Comparison of ENCODE assay signal across 10 cellular contexts in the genomic region with DNA sequence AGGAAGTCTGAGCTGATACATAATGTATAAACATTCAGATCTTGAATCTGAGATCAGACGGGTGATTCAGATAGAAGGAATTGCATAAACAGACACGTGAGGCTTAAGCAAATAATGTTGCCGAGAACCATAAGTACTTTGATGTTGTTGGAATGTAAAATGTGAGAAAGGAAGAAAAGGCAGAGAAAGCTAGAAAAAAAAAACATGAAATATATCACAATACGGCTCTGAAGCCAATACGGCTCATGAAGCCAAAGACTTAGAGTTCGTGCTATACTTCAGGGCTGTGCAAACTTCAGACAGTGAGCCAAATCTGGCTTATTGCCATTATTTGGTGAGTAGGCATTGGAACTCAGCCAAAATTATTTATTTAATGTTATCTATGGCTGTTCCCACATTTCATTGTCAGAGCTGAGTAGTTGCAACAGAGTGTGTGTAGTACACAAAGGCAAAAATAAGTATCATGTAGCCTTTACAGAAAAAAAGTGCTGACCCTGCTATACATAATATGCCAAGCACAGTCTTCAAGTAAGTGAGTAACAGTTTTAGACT.
DNase-seq lines count a peak whose midpoint lies in the region; ATAC-seq and TF ChIP-seq lines count a peak whose summit lies in the region.
"Had no signal": no experiment of that assay in that cellular context is flagged by ENCODE, and none has a peak within 500 bp of the region (broad histone marks: within the 10 kb centered on the region; RNA-seq: fewer than 3 reads in every experiment).

No MANE protein-coding gene starts in this region.

- peaks cover 10% of the 10 kb centered on the region; the same call in 1 of the 2 replicates for H3K4me1 ChIP-seq in PC-9 (replicated peaks; ENCODE audit: insufficient read depth)
- H3K4me1 ChIP-seq in esophagus squamous epithelium, result no peaks in the 10 kb centered on the region

- H3K9me3 ChIP-seq in PC-9 (ENCODE audit: insufficient read depth, low read depth), result no peaks in the 10 kb centered on the region; the same call in 1 of the 2 replicates
- H3K9me3 ChIP-seq in esophagus squamous epithelium, result no peaks in the 10 kb centered on the region

- H3K36me3 ChIP-seq in PC-9 (ENCODE audit: low read depth) (no peaks in the 10 kb centered on the region), esophagus squamous epithelium (no peaks in the 10 kb centered on the region)

- H3K4me3 ChIP-seq in PC-9 (no peak overlapping the region), epithelial cell of esophagus (ENCODE audit: low read length) (peak overlapping the region; percentile 32), esophagus squamous epithelium (no peak overlapping the region)

- intact Hi-C loops in PC-9 (cut with micrococcal nuclease; ENCODE audit: unreplicated experiment) (no loop called here), esophagus squamous epithelium (cut with DNase I) (no loop called here)

- WGBS in esophagus squamous epithelium, 2 donors, result 18 to 29% methylated on average over 6 of the region's 6 CpGs

- no peaks in the 10 kb centered on the region for H3F3A ChIP-seq in PC-9 (ENCODE audit: insufficient read depth, low read depth)

- CTCF ChIA-PET in PC-9 (lab: Charles Lee), result interaction anchor here (0.5 kb wide), 1 partner anchor 137 kb away, joined by 3 read pairs; no protein-coding TSS in a partner anchor

- H3K9me2 ChIP-seq in PC-9 (ENCODE audit: insufficient read depth), result no peaks in the 10 kb centered on the region; the same call in 1 of the 2 replicates

- no peaks in the 10 kb centered on the region for H3K79me2 ChIP-seq in PC-9 (ENCODE audit: low read depth)

- peak overlapping the region; percentile 46 for H3K4me2 ChIP-seq in PC-9

- TF ChIP-seq CTCF in PC-9 (conservative IDR thresholded peaks at IDR 0.05) (no peak), epithelial cell of esophagus (IDR thresholded peaks at IDR 0.05; ENCODE audit: insufficient read depth, low read depth, low read length, missing control alignments) (no peak), esophagus squamous epithelium (IDR thresholded peaks at IDR 0.05) (no peak)

- ATAC-seq in HG02885 (IDR thresholded peaks at IDR 0.05; ENCODE audit: poor library complexity, unreplicated experiment), result no peak

- no peaks in the 10 kb centered on the region for H3K27me3 ChIP-seq in PC-9 (ENCODE audit: insufficient read depth, low read depth)
- H3K27me3 ChIP-seq in esophagus squamous epithelium, result no peaks in the 10 kb centered on the region

- BruUV-seq in PC-9 (replicated peaks; lab: Mats Ljungman, UMichigan), result no TSS peak

- no peak for TF ChIP-seq POLR2A in esophagus squamous epithelium (IDR thresholded peaks at IDR 0.05)

- H4K20me1 ChIP-seq in PC-9 (ENCODE audit: insufficient read depth), result no peaks in the 10 kb centered on the region

- H2AFZ ChIP-seq in PC-9, result 0 out of 2 replicates have a peak overlapping the region, but pooled peaks have one; percentile 14

- DNase-seq in HPDE6-E6E7 (ENCODE audit: extremely low spot score), result peak; percentile 40
- peak; percentile 30 to 69 for DNase-seq in PC-9
- peak; percentile 93 for DNase-seq in epithelial cell of esophagus (ENCODE audit: low read depth)
- peak; percentile 18 for DNase-seq in renal cortical epithelial cell (ENCODE audit: low read depth)
- DNase-seq in esophagus squamous epithelium (lab: John Stamatoyannopoulos, UW), result no peak
- no peak for DNase-seq in NCI-H1694 (lab: John Stamatoyannopoulos, UW)
- DNase-seq: DMS79, islet precursor cell, trophoblast cell had no signal

- H3K27ac ChIP-seq in PC-9 (no peak overlapping the region), esophagus squamous epithelium (no peak overlapping the region)

- POLR2A ChIA-PET in PC-9 (lab: Charles Lee; ENCODE audit: unreplicated experiment), result interaction anchor here (0.5 kb wide), 1 partner anchor 369 kb away, joined by 6 read pairs; no protein-coding TSS in a partner anchor

Comparison
In these comparisons a context has a peak if more than half of its experiments do, and no peak if none do; other contexts are left out.
1. DNase-seq: peak in HPDE6-E6E7 (single experiment), PC-9 (2 of 2), epithelial cell of esophagus (single experiment) and renal cortical epithelial cell (single experiment); none in esophagus squamous epithelium (single experiment) and NCI-H1694 (single experiment).